In genomic region chr16:89354325-89354724, GRCh38 we compare ENCODE assay signal across 21 cellular contexts.
A peak's percentile ranks its signal among the peaks of the same experiment; 100 is the strongest.
DNase-seq lines count a peak whose midpoint lies in the region; TF ChIP-seq lines count a peak whose summit lies in the region.
"Had no signal": no experiment of that assay in that cellular context is flagged by ENCODE, and none has a peak within 500 bp of the region (broad histone marks: within the 10 kb centered on the region; RNA-seq: fewer than 3 reads in every experiment).

No MANE protein-coding gene starts in this region.

- H3K27ac Mint-ChIP-seq in activated naive CD4-positive, alpha-beta T cell treated with anti-CD3 and anti-CD28 coated beads, Interleukin-2, amount 50 U/mL, for 24 hours, result peak overlapping the region; percentile 24
- peak overlapping the region; percentile 4 for H3K27ac Mint-ChIP-seq in type B pancreatic cell
- H3K27ac Mint-ChIP-seq: activated CD4-positive, alpha-beta T cell treated with anti-CD3 and anti-CD28 coated beads for 36 hours; CD8-positive, alpha-beta T cell; endodermal cell had no signal

- H3K36me3 ChIP-seq in colonic mucosa (no peaks in the 10 kb centered on the region), mucosa of rectum (ENCODE audit: control insufficient read depth in 2 of 2, insufficient read depth in 2 of 2, low read length in 2 of 2) (peaks cover 0 to 9% of the 10 kb centered on the region in 2 donors)
- H3K36me3 ChIP-seq: ovary, suprapubic skin had no signal

- H3K9ac ChIP-seq in colonic mucosa (ENCODE audit: low read depth in 2 of 2, low read length in 2 of 2), result peak overlapping the region in 1 of 2 donors; percentile 54
- H3K9ac ChIP-seq in mucosa of rectum (ENCODE audit: low read depth in 1 of 2, low read length in 2 of 2), result peak overlapping the region in 1 of 2 donors; percentile 55

- peak overlapping the region; percentile 60 for H3K27ac ChIP-seq in colonic mucosa
- peak overlapping the region; percentile 74 to 77 for H3K27ac ChIP-seq in mucosa of rectum (ENCODE audit: low read depth in 2 of 2, low read length in 2 of 2)
- H3K27ac ChIP-seq: ovary, SK-N-MC, suprapubic skin had no signal

- peak overlapping the region; percentile 44 for H3K4me3 Mint-ChIP-seq in activated naive CD4-positive, alpha-beta T cell treated with anti-CD3 and anti-CD28 coated beads, Interleukin-2, amount 50 U/mL, for 24 hours
- no peak overlapping the region for H3K4me3 Mint-ChIP-seq in type B pancreatic cell
- H3K4me3 Mint-ChIP-seq: activated CD4-positive, alpha-beta T cell treated with anti-CD3 and anti-CD28 coated beads for 36 hours; CD8-positive, alpha-beta T cell; endodermal cell had no signal

- H3K4me1 ChIP-seq in colonic mucosa (peaks cover 35% of the 10 kb centered on the region), mucosa of rectum (ENCODE audit: control insufficient read depth in 2 of 2, insufficient read depth in 2 of 2, low read length in 2 of 2) (peaks cover 32 to 45% of the 10 kb centered on the region in 2 donors)

- H3K4me3 ChIP-seq in colonic mucosa (no peak overlapping the region), mucosa of rectum (ENCODE audit: low read length in 2 of 2) (no peak overlapping the region)
- H3K4me3 ChIP-seq: ovary, SK-N-MC, suprapubic skin had no signal

- peaks cover 6% of the 10 kb centered on the region for H3K36me3 Mint-ChIP-seq in activated naive CD4-positive, alpha-beta T cell treated with anti-CD3 and anti-CD28 coated beads, Interleukin-2, amount 50 U/mL, for 24 hours
- peaks cover 9% of the 10 kb centered on the region for H3K36me3 Mint-ChIP-seq in type B pancreatic cell

- H3K27me3 Mint-ChIP-seq in activated naive CD4-positive, alpha-beta T cell treated with anti-CD3 and anti-CD28 coated beads, Interleukin-2, amount 50 U/mL, for 24 hours, result no peaks in the 10 kb centered on the region
- no peaks in the 10 kb centered on the region for H3K27me3 Mint-ChIP-seq in type B pancreatic cell
- H3K27me3 Mint-ChIP-seq: activated CD4-positive, alpha-beta T cell treated with anti-CD3 and anti-CD28 coated beads for 36 hours had no signal

- intact Hi-C loops in colonic mucosa (cut with DNase I), result no loop called here

- no peaks in the 10 kb centered on the region for H3K9me3 Mint-ChIP-seq in activated naive CD4-positive, alpha-beta T cell treated with anti-CD3 and anti-CD28 coated beads, Interleukin-2, amount 50 U/mL, for 24 hours
- H3K9me3 Mint-ChIP-seq in type B pancreatic cell, result no peaks in the 10 kb centered on the region
- H3K9me3 Mint-ChIP-seq: CD8-positive, alpha-beta T cell; endodermal cell had no signal

- no peaks in the 10 kb centered on the region for H3K9me3 ChIP-seq in colonic mucosa
- no peaks in the 10 kb centered on the region for H3K9me3 ChIP-seq in mucosa of rectum (ENCODE audit: control insufficient read depth in 2 of 2, low read length in 2 of 2)
- H3K9me3 ChIP-seq: ovary, suprapubic skin had no signal

- H3K27me3 ChIP-seq in colonic mucosa (no peaks in the 10 kb centered on the region), mucosa of rectum (ENCODE audit: control insufficient read depth in 2 of 2, insufficient read depth in 2 of 2, low read length in 2 of 2) (no peaks in the 10 kb centered on the region)
- H3K27me3 ChIP-seq: ovary, suprapubic skin had no signal

- DNase-seq in activated naive CD4-positive, alpha-beta T cell treated with Interleukin-2 at 50 U/mL for 16 hours, result no peak
- DNase-seq in colonic mucosa (no peak), type B pancreatic cell (ENCODE audit: extremely low spot score, unreplicated experiment) (no peak), amygdala (lab: John Stamatoyannopoulos, UW) (no peak), NCI-H524 treated with DMSO at 0.1 percent for 48 hours (lab: John Stamatoyannopoulos, UW) (no peak)
- DNase-seq in activated CD8-positive, alpha-beta memory T cell treated with anti-CD3 and anti-CD28 coated beads for 24 hours, result no peak
- DNase-seq: activated CD4-positive, alpha-beta T cell treated with anti-CD3 and anti-CD28 coated beads for 36 hours; activated CD8-positive, alpha-beta memory T cell treated with anti-CD3 and anti-CD28 coated beads, Interleukin-2, amount 50 U/mL, for 4 hours; activated naive CD4-positive, alpha-beta T cell; CD8-positive, alpha-beta T cell; DMS79; endodermal cell; hippocampal formation; NCI-H69; PC-3; stimulated activated CD4-positive, alpha-beta T cell treated with anti-CD3 and anti-CD28 coated beads, Interleukin-4, amount 100 ng/mL, for 1 hour had no signal

- H3K4me1 Mint-ChIP-seq in activated naive CD4-positive, alpha-beta T cell treated with anti-CD3 and anti-CD28 coated beads, Interleukin-2, amount 50 U/mL, for 24 hours, result peaks cover 94% of the 10 kb centered on the region
- H3K4me1 Mint-ChIP-seq in type B pancreatic cell (ENCODE audit: unreplicated experiment), result peaks cover 61% of the 10 kb centered on the region

- TF ChIP-seq CTCF in colonic mucosa (IDR thresholded peaks at IDR 0.05), result no peak
- TF ChIP-seq CTCF in type B pancreatic cell (conservative IDR thresholded peaks at IDR 0.05), result no peak
